19 cellular contexts compared by ENCODE assay signal in the genomic region with DNA sequence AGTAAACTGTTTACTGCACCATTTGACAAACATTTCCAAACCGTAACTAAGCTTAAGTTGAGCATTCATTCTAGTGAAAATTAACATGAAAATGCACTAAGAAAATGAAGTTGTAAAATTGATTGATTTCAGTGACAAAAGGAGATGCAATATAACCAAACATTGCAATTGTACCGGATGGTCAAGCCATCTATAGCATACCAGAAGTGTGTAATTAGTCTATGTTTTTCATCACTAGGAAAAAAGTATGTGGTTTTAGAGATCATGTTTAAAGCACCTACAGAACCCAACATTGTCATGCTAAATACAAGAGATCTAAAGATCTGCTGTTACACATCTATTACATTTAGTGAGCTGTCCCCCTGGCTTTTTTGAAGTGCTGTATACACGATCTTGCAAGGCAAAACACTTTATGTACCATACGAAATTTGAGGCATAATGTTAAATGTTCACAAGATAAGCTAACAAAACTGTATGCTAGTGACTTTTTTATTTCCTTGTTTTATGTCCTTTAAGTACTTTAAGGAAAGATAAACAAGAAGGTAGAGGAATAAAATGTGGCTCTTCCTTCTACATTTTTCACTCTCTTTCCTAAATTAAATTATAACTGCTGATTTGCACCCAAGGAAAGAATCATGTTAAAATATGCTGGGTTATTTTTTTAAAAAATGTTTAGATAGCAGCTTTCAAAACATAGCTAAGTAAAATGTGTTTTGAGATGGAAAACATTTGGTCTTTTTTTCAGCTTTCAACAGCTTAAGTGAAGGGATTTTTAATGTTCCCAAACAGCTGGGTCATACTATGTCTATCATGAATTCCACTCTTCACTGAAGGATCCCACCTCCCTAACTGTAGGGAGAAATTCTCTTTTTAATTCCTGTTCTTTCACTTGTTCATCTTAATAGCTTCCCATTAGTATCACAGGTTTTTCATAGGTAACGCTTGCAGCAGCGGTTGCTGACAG.
"Had no signal": no experiment of that assay in that cellular context is flagged by ENCODE, and none has a peak within 500 bp of the region (broad histone marks: within the 10 kb centered on the region; RNA-seq: fewer than 3 reads in every experiment).

No MANE protein-coding gene starts in this region.

- H3K4me1 ChIP-seq: Peyer's patch had no signal

- H3K4me3 ChIP-seq: Peyer's patch had no signal

- H3K27me3 ChIP-seq: Peyer's patch had no signal

- H3K36me3 ChIP-seq: Peyer's patch had no signal

- ATAC-seq: activated CD4-positive, CD25-positive, alpha-beta regulatory T cell treated with anti-CD3 and anti-CD28 coated beads, Interleukin-2, amount 50 U/mL, for 24 hours; activated CD8-positive, alpha-beta memory T cell treated with anti-CD3 and anti-CD28 coated beads, Interleukin-2, amount 10 ng/mL, durations not matched to agents 7 days and 5 days had no signal

- H3K9me3 ChIP-seq: Peyer's patch had no signal

- DNase-seq: activated CD4-positive, alpha-beta T cell treated with anti-CD3 and anti-CD28 coated beads, Interleukin-2, amount 10 ng/mL, durations not matched to agents 24 days and 14 days; activated CD4-positive, alpha-beta T cell treated with anti-CD3 and anti-CD28 coated beads, Interleukin-2, amount 50 U/mL, for 48 hours; activated CD8-positive, alpha-beta memory T cell treated with anti-CD3 and anti-CD28 coated beads, Interleukin-2, amount 10 ng/mL, durations not matched to agents 7 days and 5 days; activated effector memory CD4-positive, alpha-beta T cell treated with Interleukin-2 at 50 U/mL for 16 hours; activated naive CD4-positive, alpha-beta T cell; activated T-cell treated with anti-CD3 and anti-CD28 coated beads, Interleukin-2, amount 50 U/mL, for 24 hours; aorta; central memory CD4-positive, alpha-beta T cell; KG1; NCI-H146; NCI-H187 treated with DMSO at 0.1 percent for 48 hours; NCI-H2081 treated with DMSO at 0.1 percent for 48 hours; NCI-H510A treated with DMSO at 0.1 percent for 48 hours; NCI-H69; NK-92 treated with Interleukin-12 subunit alpha and Interleukin-12 subunit beta, amount 100 ng/mL, for 24 hours; Peyer's patch; SHP77 treated with DMSO at 0.1 percent for 48 hours had no signal

- H3K27ac ChIP-seq: Peyer's patch, RWPE1 had no signal
